Comparison of ENCODE assay signal across 10 cellular contexts in genomic region chr1:229648406-229648805, GRCh38.
"Had no signal": no experiment of that assay in that cellular context is flagged by ENCODE, and none has a peak within 500 bp of the region (broad histone marks: within the 10 kb centered on the region; RNA-seq: fewer than 3 reads in every experiment).

No MANE protein-coding gene starts in this region.

- H3K9ac ChIP-seq: GM23248, KMS-11 had no signal

- ATAC-seq: HCT116 had no signal

- H3K27ac ChIP-seq: GM23248, HL-60, KMS-11 had no signal

- DNase-seq: GM23248, GOT3, H7, HFFc6, IMR-90, KBM-7 had no signal

- H3K9me3 ChIP-seq: HAP-1 had no signal

- H3K4me1 ChIP-seq: HAP-1 had no signal

- H3K9me3 Mint-ChIP-seq: HFFc6 had no signal

- H2AFZ ChIP-seq: GM23248 had no signal

- H3K4me3 Mint-ChIP-seq: HFFc6 had no signal

- H3K4me3 ChIP-seq: GM23248, HAP-1 had no signal

- H3K27ac Mint-ChIP-seq: HFFc6 had no signal

- H3K4me2 ChIP-seq: KMS-11 had no signal
